In the genomic region with DNA sequence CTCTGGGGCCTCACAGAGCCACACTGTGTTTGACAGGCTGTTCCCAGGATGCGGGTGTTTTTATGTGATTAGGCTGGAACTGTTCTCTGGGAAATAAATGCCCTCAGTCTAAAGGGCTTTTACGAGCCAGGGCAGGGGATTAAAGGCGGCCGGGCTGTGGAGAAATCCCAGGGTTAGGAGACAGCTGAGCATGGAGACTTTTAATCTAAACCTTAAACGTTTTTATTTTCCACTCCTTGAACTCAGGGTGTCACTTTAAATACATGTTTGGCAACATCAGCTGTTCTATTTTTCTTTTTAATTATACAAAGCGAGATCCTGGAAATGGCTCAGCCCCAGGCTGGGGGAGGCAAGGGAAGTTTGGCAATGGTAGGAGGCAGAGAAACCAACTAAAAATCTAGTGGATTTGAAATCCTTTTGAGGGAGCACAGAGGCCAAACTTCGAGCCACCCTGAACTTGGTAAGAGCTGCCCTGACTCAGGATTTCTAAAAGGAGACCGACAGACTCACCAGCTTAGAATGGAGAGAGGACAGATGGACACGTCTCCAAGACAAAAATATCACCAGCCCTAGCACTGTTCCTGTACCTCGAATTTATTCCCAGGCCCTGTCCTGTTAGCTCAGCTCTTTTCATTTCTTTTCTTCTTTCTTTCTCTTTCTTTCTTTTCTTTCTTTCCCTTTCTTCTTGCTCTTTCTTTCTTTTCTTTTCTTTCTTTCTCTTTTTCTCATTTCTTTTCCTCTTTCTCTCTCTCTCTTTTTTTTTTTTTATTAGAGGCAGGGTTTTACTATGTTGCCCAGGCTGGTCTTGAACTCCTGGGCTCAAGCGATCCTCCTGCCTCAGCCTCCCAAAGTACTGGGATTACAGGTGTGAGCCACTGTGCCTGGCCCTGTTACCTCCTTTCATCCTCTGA, we compare ENCODE assay signal across 9 cellular contexts. TPM values are rescaled to one million over a fixed set of nuclear protein-coding genes. Genes with fewer than 3 reads are reported as not detected.
A peak's percentile ranks its signal among the peaks of the same experiment; 100 is the strongest.
DNase-seq lines count a peak whose midpoint lies in the region; ATAC-seq and TF ChIP-seq lines count a peak whose summit lies in the region.
"Had no signal": no experiment of that assay in that cellular context is flagged by ENCODE, and none has a peak within 500 bp of the region (broad histone marks: within the 10 kb centered on the region; RNA-seq: fewer than 3 reads in every experiment).

No MANE protein-coding gene starts in this region.

- CTCF ChIA-PET in IMR-90 (lab: Yijun Ruan, JAX), result interaction anchor here (0.9 kb wide), 1 partner anchor 58 kb away, joined by 3 read pairs; no protein-coding TSS in a partner anchor

- H2AK9ac ChIP-seq in IMR-90 (replicated peaks; ENCODE audit: low read depth, low read length, poor library complexity), result no peak overlapping the region

- H3K9ac ChIP-seq in IMR-90 (ENCODE audit: low read depth, low read length), result peak overlapping the region; percentile 64

- H3K4me1 ChIP-seq in IMR-90 (ENCODE audit: control insufficient read depth, insufficient read depth, low read length), result peaks cover 4% of the 10 kb centered on the region; the same call in 1 of the 2 replicates
- peaks cover 8% of the 10 kb centered on the region for H3K4me1 ChIP-seq in mesodermal cell (ENCODE audit: control insufficient read depth, insufficient read depth, low read length, poor library complexity, severe bottlenecking)
- peaks cover 3% of the 10 kb centered on the region for H3K4me1 ChIP-seq in testis

- no peaks in the 10 kb centered on the region for H3K27me3 ChIP-seq in IMR-90 (ENCODE audit: control insufficient read depth, insufficient read depth, low read length)
- H3K27me3 ChIP-seq in testis, result no peaks in the 10 kb centered on the region

- H3K18ac ChIP-seq in IMR-90 (ENCODE audit: low read depth, low read length), result peak overlapping the region; percentile 2; the same call in 1 of the 2 replicates

- H4K20me1 ChIP-seq in IMR-90 (ENCODE audit: insufficient read depth, low read length), result no peaks in the 10 kb centered on the region

- H2BK120ac ChIP-seq in IMR-90 (ENCODE audit: low read depth, low read length), result peak overlapping the region; percentile 42

- H3K27ac ChIP-seq in IMR-90 (ENCODE audit: insufficient read depth, low read length), result peak overlapping the region; percentile 39; the same call in 1 of the 2 replicates
- peak overlapping the region; percentile 81 for H3K27ac ChIP-seq in mesodermal cell (ENCODE audit: low read depth, low read length, severe bottlenecking)
- peak overlapping the region; percentile 6 to 80 for H3K27ac ChIP-seq in testis

- intact Hi-C loops in IMR-90 (cut with micrococcal nuclease) (loop anchor here (5.0 kb wide), 1 partner anchor 53 kb away; no protein-coding TSS in a partner anchor), testis (cut with DNase I; ENCODE audit: low total_unique reads) (no loop called here)

- H2AFZ ChIP-seq in IMR-90 (replicated peaks; ENCODE audit: low read length, poor library complexity), result peak overlapping the region; percentile 54

- BruUV-seq in IMR-90 (replicated peaks; lab: Mats Ljungman, UMichigan), result no TSS peak

- H3K4ac ChIP-seq in IMR-90 (ENCODE audit: low read depth, low read length), result peak overlapping the region; percentile 15; the same call in 1 of the 2 replicates

- H4K8ac ChIP-seq in IMR-90 (ENCODE audit: low read depth in 2 of 2, low read length in 2 of 2), result peak overlapping the region in 1 of 2 experiments; percentile 49; a peak in 1 of 4 replicates

- H3K9me3 ChIP-seq in IMR-90 (ENCODE audit: control insufficient read depth, insufficient read depth, low read length) (no peaks in the 10 kb centered on the region), mesodermal cell (ENCODE audit: control insufficient read depth, low read length) (no peaks in the 10 kb centered on the region), testis (no peaks in the 10 kb centered on the region)

- DNase-seq in IMR-90, result peak; percentile 43
- DNase-seq in cerebellum (ENCODE audit: low spot score), result peak; percentile 26
- peak; percentile 29 for DNase-seq in testis
- no peak for DNase-seq in T-helper 9 cell
- DNase-seq: central memory CD4-positive, alpha-beta T cell; NCI-H2029 treated with DMSO at 0.1 percent for 48 hours had no signal

- H3K4me2 ChIP-seq in IMR-90 (ENCODE audit: low read depth, low read length), result peak overlapping the region; percentile 27

- H3K56ac ChIP-seq in IMR-90 (ENCODE audit: extremely low read depth, insufficient read depth, low read length), result no peak overlapping the region

- H3K4me3 ChIP-seq in IMR-90 (ENCODE audit: insufficient read depth, low read depth, low read length), result no peak overlapping the region
- no peak overlapping the region for H3K4me3 ChIP-seq in mesodermal cell (ENCODE audit: extremely low read depth, insufficient read depth, low read length, poor library complexity, severe bottlenecking)
- H3K4me3 ChIP-seq in testis, result no peak overlapping the region

- no peak for TF ChIP-seq CTCF in IMR-90 (conservative IDR thresholded peaks at IDR 0.05; ENCODE audit: low read depth, low read length)
- TF ChIP-seq CTCF in testis (IDR thresholded peaks at IDR 0.05), result no peak

- no peak overlapping the region; the same call in 1 of the 2 replicates for H4K5ac ChIP-seq in IMR-90 (ENCODE audit: low read depth, low read length)

- no peaks in the 10 kb centered on the region for H3K79me1 ChIP-seq in IMR-90 (ENCODE audit: low read depth in 1 of 2, low read length in 2 of 2)

- TF ChIP-seq POLR2A in IMR-90 (IDR thresholded peaks at IDR 0.05; ENCODE audit: low read depth, low read length) (no peak), testis (IDR thresholded peaks at IDR 0.05) (no peak)

- in situ Hi-C loops in IMR-90 (cut with MboI; ENCODE audit: low sequenced_read_pairs), result no loop called here

- WGBS in IMR-90 (ENCODE audit: extremely low coverage in 2 of 2, insufficient read length in 1 of 2), 2 experiments, result no CpG with 5 or more reads among the region's 11 CpGs
- 72 to 75% methylated on average over 8 to 9 of the region's 11 CpGs for WGBS in mesodermal cell (ENCODE audit: insufficient coverage in 2 of 2), 2 experiments
- 36 to 40% methylated on average over 11 of the region's 11 CpGs for WGBS in testis, 2 donors

- no peaks in the 10 kb centered on the region for H3K9me1 ChIP-seq in IMR-90 (ENCODE audit: insufficient read depth, low read length)

- H3K36me3 ChIP-seq in IMR-90 (ENCODE audit: control insufficient read depth, insufficient read depth, low read length), result no peaks in the 10 kb centered on the region
- H3K36me3 ChIP-seq in mesodermal cell (ENCODE audit: control insufficient read depth, insufficient read depth, low read length), result no peaks in the 10 kb centered on the region
- H3K36me3 ChIP-seq in testis (ENCODE audit: low read depth, missing control alignments), result no peaks in the 10 kb centered on the region

- H2BK20ac ChIP-seq in IMR-90 (ENCODE audit: low read depth, low read length), result no peak overlapping the region

- peak overlapping the region; percentile 82; the same call in 1 of the 2 replicates for H2AK5ac ChIP-seq in IMR-90 (ENCODE audit: low read depth, low read length)

- dilution Hi-C loops in IMR-90 (cut with HindIII; ENCODE audit: low sequenced_read_pairs, unreplicated experiment), result no loop called here

- no peak overlapping the region for H4K91ac ChIP-seq in IMR-90 (ENCODE audit: insufficient read depth, low read depth, low read length)

- 0 out of 3 replicates have a peak overlapping the region, but pooled peaks have one; percentile 59 for H2BK15ac ChIP-seq in IMR-90 (ENCODE audit: low read depth, low read length)

- H3K23ac ChIP-seq in IMR-90 (ENCODE audit: low read depth, low read length), result peak overlapping the region; percentile 31

- peak; percentile 76 for ATAC-seq in IMR-90 (ENCODE audit: low read depth)
- no peak for ATAC-seq in GM18868 (IDR thresholded peaks at IDR 0.05; ENCODE audit: unreplicated experiment)
- ATAC-seq in GM19023 (IDR thresholded peaks at IDR 0.05; ENCODE audit: unreplicated experiment), result no peak

- TF ChIP-seq RAD21 in IMR-90 (IDR thresholded peaks at IDR 0.05; ENCODE audit: low read length), result no peak

- POLR2A ChIA-PET in IMR-90 (lab: Charles Lee; ENCODE audit: unreplicated experiment), result interaction anchor here (0.5 kb wide), 1 partner anchor 77 kb away, joined by 25 read pairs; no protein-coding TSS in a partner anchor

- no peak overlapping the region for H2BK5ac ChIP-seq in IMR-90 (ENCODE audit: low read depth, low read length, poor library complexity, severe bottlenecking)

- H3K14ac ChIP-seq in IMR-90 (replicated peaks; ENCODE audit: low read depth, low read length), result peak overlapping the region; percentile 70

TF ChIP-seq in IMR-90, 13 proteins besides CTCF, POLR2A, EP300 and RAD21 (continues in another document):
- TF ChIP-seq CHD1 (IDR thresholded peaks at IDR 0.05; ENCODE audit: low read depth, low read length) (no peak), SMC3 (IDR thresholded peaks at IDR 0.05; ENCODE audit: low read depth, low read length) (no peak), NFE2L2 (IDR thresholded peaks at IDR 0.05; ENCODE audit: low read depth, low read length) (no peak), FOS (IDR thresholded peaks at IDR 0.05; ENCODE audit: low read depth, low read length) (no peak)

RNA-seq across cellular contexts. Expression of gene ORAI1, which starts 15.8 kb away (rescaled TPM):
- total RNA-seq in IMR-90 (2012; rRNA removed), result 3.9 and 4.4 TPM in 2 replicates
- polyA plus RNA-seq in IMR-90 (2012; rRNA removed), result 22.7 and 31.1 TPM in 2 replicates
- polyA plus RNA-seq in IMR-90 (2012; cell fraction: cytosol; rRNA removed), result 15.1 and 44.2 TPM in 2 replicates
- 5.3 and 12.5 TPM in 2 replicates for polyA plus RNA-seq in IMR-90 (2012; cell fraction: nucleus; rRNA removed; ENCODE audit: low replicate concordance)
- total RNA-seq in cerebellum, result 4.0 TPM
- polyA plus RNA-seq in mesodermal cell (2013, experiment 1 of 2), result 29.6 TPM
- polyA plus RNA-seq in mesodermal cell (2013, experiment 2 of 2), result 21.0 TPM
- total RNA-seq in testis, result 10 to 100 TPM; 46.8 to 70.7 TPM
- 30.3 TPM for polyA plus RNA-seq in testis (ENCODE audit: insufficient read depth, low read depth, low replicate concordance)

RNA-seq across cellular contexts. Expression of gene KDM2B, which starts 29.7 kb away (rescaled TPM):
- total RNA-seq in IMR-90 (2012; rRNA removed), result 21.1 and 24.2 TPM in 2 replicates
- polyA plus RNA-seq in IMR-90 (2012; rRNA removed), result 22.6 and 30.7 TPM in 2 replicates
- polyA plus RNA-seq in IMR-90 (2012; cell fraction: cytosol; rRNA removed), result 19.7 and 20.6 TPM in 2 replicates
- polyA plus RNA-seq in IMR-90 (2012; cell fraction: nucleus; rRNA removed; ENCODE audit: low replicate concordance), result 51.3 and 95.2 TPM in 2 replicates
- 48.4 TPM for total RNA-seq in cerebellum
- 52.8 TPM for polyA plus RNA-seq in mesodermal cell (2013, experiment 1 of 2)
- 50.4 TPM for polyA plus RNA-seq in mesodermal cell (2013, experiment 2 of 2)
- 10 to 100 TPM; 54.9 to 59.8 TPM for total RNA-seq in testis
- 30.4 TPM for polyA plus RNA-seq in testis (ENCODE audit: insufficient read depth, low read depth, low replicate concordance)

RNA-seq across cellular contexts. Expression of gene MORN3, which starts 59.0 kb away (rescaled TPM):
- total RNA-seq in IMR-90 (2012; rRNA removed) (0.18 and 0.28 TPM in 2 replicates), cerebellum (1.6 TPM), testis (10 to 100 TPM in 1 of 2 donors, 1 to 10 TPM in 1; 8.3 to 46.1 TPM)
- polyA plus RNA-seq in IMR-90 (2012; rRNA removed) (0.22 and 0.37 TPM in 2 replicates), testis (ENCODE audit: insufficient read depth, low read depth, low replicate concordance) (85.9 TPM)
- 0.23 and 0.25 TPM in 2 replicates for polyA plus RNA-seq in IMR-90 (2012; cell fraction: cytosol; rRNA removed)
- polyA plus RNA-seq in IMR-90 (2012; cell fraction: nucleus; rRNA removed; ENCODE audit: low replicate concordance), result 0.25 and 0.41 TPM in 2 replicates
- polyA plus RNA-seq in mesodermal cell (2013, experiment 1 of 2), result 0.85 TPM
- polyA plus RNA-seq in mesodermal cell (2013, experiment 2 of 2), result 0.96 TPM
